8 cellular contexts compared by ENCODE assay signal in genomic region chr1:147598631-147599361, GRCh38. TPM values are rescaled to one million over a fixed set of nuclear protein-coding genes. Genes with fewer than 3 reads are reported as not detected.
DNase-seq lines count a peak whose midpoint lies in the region; ATAC-seq and TF ChIP-seq lines count a peak whose summit lies in the region.

No MANE protein-coding gene starts in this region.

- intact Hi-C loops in activated CD8-positive, alpha-beta T cell treated with anti-CD3 and anti-CD28 coated beads for 36 hours (cut with micrococcal nuclease) = loop anchor here (2.0 kb wide), 1 partner anchor 60 kb away; no protein-coding TSS in a partner anchor

- H3K4me1 Mint-ChIP-seq in activated CD8-positive, alpha-beta T cell treated with anti-CD3 and anti-CD28 coated beads for 36 hours (ENCODE audit: low read depth) = peaks cover 30% of the 10 kb centered on the region

- H3K36me3 ChIP-seq in ACC112 (ENCODE audit: insufficient read depth, low read length) = no peaks in the 10 kb centered on the region
- no peaks in the 10 kb centered on the region for H3K36me3 ChIP-seq in KMS-11 (ENCODE audit: insufficient read depth)
- no peaks in the 10 kb centered on the region for H3K36me3 ChIP-seq in muscle layer of colon (ENCODE audit: insufficient read depth, low read length)

- CTCF ChIA-PET in activated CD8-positive, alpha-beta T cell treated with anti-CD3 and anti-CD28 coated beads for 36 hours (lab: Charles Lee) = interaction anchor here (0.6 to 3.0 kb wide), 12 partner anchors 18 to 135 kb away, joined by 3 to 11 read pairs (median 4); partner anchors contain the start of gene BCL9

- POLR2A ChIA-PET in activated CD8-positive, alpha-beta T cell treated with anti-CD3 and anti-CD28 coated beads for 36 hours (lab: Charles Lee) = interaction anchor here (0.9 to 3.8 kb wide), 9 partner anchors 8 to 88 kb away, joined by 3 to 38 read pairs (median 6); partner anchors contain the start of gene BCL9

- H3K27ac Mint-ChIP-seq in activated CD8-positive, alpha-beta T cell treated with anti-CD3 and anti-CD28 coated beads for 36 hours = peak overlapping the region; percentile 93

- H3K4me3 ChIP-seq in ACC112 (ENCODE audit: low read depth, low read length) = peak overlapping the region; percentile 81
- peak overlapping the region; percentile 99 for H3K4me3 ChIP-seq in KMS-11 (IDR thresholded peaks at IDR 0.05; ENCODE audit: insufficient read depth, low read depth, low read length)
- peak overlapping the region; percentile 60 for H3K4me3 ChIP-seq in epithelial cell of esophagus (ENCODE audit: low read length)
- H3K4me3 ChIP-seq in muscle layer of colon (ENCODE audit: low read depth in 1 of 2, low read length in 2 of 2) = peak overlapping the region; percentile 45 to 87

- H3K9ac ChIP-seq in KMS-11 = peak overlapping the region; percentile 53
- H3K9ac ChIP-seq in muscle layer of colon (ENCODE audit: low read length) = peak overlapping the region; percentile 65

- no peaks in the 10 kb centered on the region for H3K27me3 Mint-ChIP-seq in activated CD8-positive, alpha-beta T cell treated with anti-CD3 and anti-CD28 coated beads for 36 hours

- ATAC-seq in GM19438 (IDR thresholded peaks at IDR 0.05; ENCODE audit: low read depth, unreplicated experiment) = peak; percentile 31
- peak; percentile 14 for ATAC-seq in activated CD8-positive, alpha-beta T cell treated with anti-CD3 and anti-CD28 coated beads for 36 hours

- no peaks in the 10 kb centered on the region for H3K9me3 ChIP-seq in muscle layer of colon (ENCODE audit: low read length)

- H3K27ac ChIP-seq in ACC112 (ENCODE audit: low read depth, low read length) (no peak overlapping the region), KMS-11 (peak overlapping the region; percentile 20; the same call in 1 of the 2 replicates), muscle layer of colon (ENCODE audit: low read depth, low read length) (peak overlapping the region; percentile 85), substantia nigra (ENCODE audit: low read depth, low read length, poor library complexity, severe bottlenecking) (peak overlapping the region; percentile 74)

- H3K4me3 Mint-ChIP-seq in activated CD8-positive, alpha-beta T cell treated with anti-CD3 and anti-CD28 coated beads for 36 hours = peak overlapping the region; percentile 93

- H2AFZ ChIP-seq in ACC112 (ENCODE audit: low read length, unreplicated experiment) (peak overlapping the region; percentile 74), KMS-11 (ENCODE audit: low read depth) (peak overlapping the region; percentile 78)

- peak; percentile 62 for DNase-seq in activated CD8-positive, alpha-beta T cell treated with anti-CD3 and anti-CD28 coated beads for 36 hours
- no peak for DNase-seq in epithelial cell of esophagus (ENCODE audit: low read depth)
- DNase-seq in substantia nigra (lab: John Stamatoyannopoulos, UW) = peak in 30 of 49 donors; percentile 15 to 75 (median 59)
- no peak for DNase-seq in Kasumi-1 (lab: John Stamatoyannopoulos, UW)

- H3K79me2 ChIP-seq in ACC112 (ENCODE audit: control insufficient read depth, insufficient read depth, low read length, unreplicated experiment) (no peaks in the 10 kb centered on the region), KMS-11 (ENCODE audit: insufficient read depth, low read depth) (peaks cover 33% of the 10 kb centered on the region)

- H3K27me3 ChIP-seq in ACC112 (ENCODE audit: insufficient read depth, low read length) (peaks cover 34% of the 10 kb centered on the region), KMS-11 (ENCODE audit: insufficient read depth, low read depth) (no peaks in the 10 kb centered on the region), muscle layer of colon (ENCODE audit: control insufficient read depth in 1 of 2, insufficient read depth in 2 of 2, low read length in 2 of 2) (no peaks in the 10 kb centered on the region)

- peak overlapping the region; percentile 74 for H3K4me2 ChIP-seq in KMS-11

- H4K20me1 ChIP-seq in KMS-11 (ENCODE audit: insufficient read depth) = peaks cover 6% of the 10 kb centered on the region; the same call in 1 of the 2 replicates

- H3K36me3 Mint-ChIP-seq in activated CD8-positive, alpha-beta T cell treated with anti-CD3 and anti-CD28 coated beads for 36 hours (ENCODE audit: low read depth) = peaks cover 1% of the 10 kb centered on the region

- H3K4me1 ChIP-seq in ACC112 (ENCODE audit: control insufficient read depth, insufficient read depth, low read length, unreplicated experiment) (peaks cover 12% of the 10 kb centered on the region), KMS-11 (ENCODE audit: low read depth, poor library complexity, severe bottlenecking) (peaks cover 47% of the 10 kb centered on the region), muscle layer of colon (ENCODE audit: insufficient read depth, low read length) (peaks cover 27% of the 10 kb centered on the region)

- TF ChIP-seq CTCF in KMS-11 (conservative IDR thresholded peaks at IDR 0.05; ENCODE audit: low read depth, low read length) = 0 out of 2 replicates have a peak, but pooled peaks have one; percentile 28
- TF ChIP-seq CTCF in activated CD8-positive, alpha-beta T cell treated with anti-CD3 and anti-CD28 coated beads for 36 hours (IDR thresholded peaks at IDR 0.05) = no peak
- TF ChIP-seq CTCF in epithelial cell of esophagus (IDR thresholded peaks at IDR 0.05; ENCODE audit: insufficient read depth, low read depth, low read length, missing control alignments) = no peak

- H3K9me3 Mint-ChIP-seq in activated CD8-positive, alpha-beta T cell treated with anti-CD3 and anti-CD28 coated beads for 36 hours = no peaks in the 10 kb centered on the region

RNA-seq across cellular contexts. Expression of gene BCL9, which starts 57.5 kb away (rescaled TPM):
- 10 to 100 TPM; 30.9 to 34.3 TPM for total RNA-seq in activated CD8-positive, alpha-beta T cell treated with anti-CD3 and anti-CD28 coated beads for 36 hours

Comparison
In these comparisons a context has a peak if more than half of its experiments do, and no peak if none do; other contexts are left out.
1. DNase-seq: peak in activated CD8-positive, alpha-beta T cell treated with anti-CD3 and anti-CD28 coated beads for 36 hours (single experiment) and substantia nigra (30 of 49); none in epithelial cell of esophagus (single experiment) and Kasumi-1 (0 of 2).
2. Peak in every context shown above with its lines, with median percentiles within 50 percentile points of each other: H3K4me3 ChIP-seq.